In the genomic region with DNA sequence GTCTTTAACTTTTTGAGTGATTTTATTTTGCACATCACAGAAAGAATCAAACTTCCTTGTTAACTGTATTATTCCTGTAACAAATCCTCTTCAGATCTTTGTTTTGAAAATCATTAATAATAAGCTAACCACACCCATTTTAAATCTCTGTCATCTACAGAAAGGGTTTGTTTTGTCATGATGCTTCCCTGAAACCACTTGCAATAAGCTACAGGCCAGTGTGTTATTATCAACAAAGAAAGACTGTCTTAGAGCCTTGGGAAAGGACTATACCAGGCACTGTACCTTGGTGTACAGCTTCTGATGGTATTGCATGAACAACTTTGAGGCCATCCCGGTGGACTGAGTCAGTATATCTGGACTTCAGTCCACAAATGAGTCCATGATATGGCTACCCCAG, we compare ENCODE assay signal across 22 cellular contexts.
A peak's percentile ranks its signal among the peaks of the same experiment; 100 is the strongest.
DNase-seq lines count a peak whose midpoint lies in the region; FAIRE-seq and TF ChIP-seq lines count a peak whose summit lies in the region.
"Had no signal": no experiment of that assay in that cellular context is flagged by ENCODE, and none has a peak within 500 bp of the region (broad histone marks: within the 10 kb centered on the region; RNA-seq: fewer than 3 reads in every experiment).

No MANE protein-coding gene starts in this region.

- peak overlapping the region; percentile 46 for H3K27ac Mint-ChIP-seq in type B pancreatic cell
- no peak overlapping the region for H3K27ac Mint-ChIP-seq in activated CD4-positive, alpha-beta T cell treated with anti-CD3 and anti-CD28 coated beads, Interleukin-2, amount 10 ng/mL, durations not matched to agents 7 days and 5 days
- H3K27ac Mint-ChIP-seq: CD4-positive, alpha-beta memory T cell; H9 had no signal

- peaks cover 8% of the 10 kb centered on the region for H3K9me3 Mint-ChIP-seq in type B pancreatic cell
- peaks cover 10% of the 10 kb centered on the region for H3K9me3 Mint-ChIP-seq in activated CD4-positive, alpha-beta T cell treated with anti-CD3 and anti-CD28 coated beads, Interleukin-2, amount 10 ng/mL, durations not matched to agents 7 days and 5 days
- H3K9me3 Mint-ChIP-seq: CD4-positive, alpha-beta memory T cell had no signal

- CTCF ChIA-PET in activated CD4-positive, alpha-beta T cell treated with anti-CD3 and anti-CD28 coated beads, Interleukin-2, amount 10 ng/mL, durations not matched to agents 7 days and 5 days (lab: Charles Lee), result interaction anchor here (1.2 kb wide), 1 partner anchor 11 kb away, joined by 6 read pairs; no protein-coding TSS in a partner anchor

- no peaks in the 10 kb centered on the region for H3K9me3 ChIP-seq in effector memory CD4-positive, alpha-beta T cell (ENCODE audit: control insufficient read depth, low read length)

- FAIRE-seq in GM19239 (lab: Jason Lieb, UNC) (peak; percentile 11), islet of Langerhans (lab: Jason Lieb, UNC) (peak; percentile 9)
- FAIRE-seq: GM12878, HepG2, K562 had no signal

- H3K27me3 Mint-ChIP-seq in type B pancreatic cell, result no peaks in the 10 kb centered on the region
- H3K27me3 Mint-ChIP-seq in activated CD4-positive, alpha-beta T cell treated with anti-CD3 and anti-CD28 coated beads, Interleukin-2, amount 10 ng/mL, durations not matched to agents 7 days and 5 days, result peaks cover 3% of the 10 kb centered on the region

- peak overlapping the region; percentile 37 for H3K4me3 Mint-ChIP-seq in type B pancreatic cell
- no peak overlapping the region for H3K4me3 Mint-ChIP-seq in activated CD4-positive, alpha-beta T cell treated with anti-CD3 and anti-CD28 coated beads, Interleukin-2, amount 10 ng/mL, durations not matched to agents 7 days and 5 days
- H3K4me3 Mint-ChIP-seq: CD4-positive, alpha-beta memory T cell; H9 had no signal

- no peaks in the 10 kb centered on the region for H3K36me3 ChIP-seq in effector memory CD4-positive, alpha-beta T cell (ENCODE audit: control insufficient read depth, insufficient read depth, low read length)
- H3K36me3 ChIP-seq: BLaER1 treated with 17β-estradiol and CSF1 and Interleukin-3, amounts not matched to agents 10 nM and 100 nM had no signal

- no peak for TF ChIP-seq CTCF in type B pancreatic cell (conservative IDR thresholded peaks at IDR 0.05)

- no peak overlapping the region for H3K27ac ChIP-seq in effector memory CD4-positive, alpha-beta T cell (ENCODE audit: insufficient read depth, low read length, poor library complexity, severe bottlenecking)
- H3K27ac ChIP-seq: BLaER1 treated with 17β-estradiol and CSF1 and Interleukin-3, amounts not matched to agents 10 nM and 100 nM; GM23248; HL-60 had no signal

- H3K27me3 ChIP-seq in effector memory CD4-positive, alpha-beta T cell (replicated peaks; ENCODE audit: control insufficient read depth, insufficient read depth, low read length, poor library complexity, severe bottlenecking), result no peaks in the 10 kb centered on the region
- H3K27me3 ChIP-seq: BLaER1 treated with 17β-estradiol and CSF1 and Interleukin-3, amounts not matched to agents 10 nM and 100 nM had no signal

- POLR2A ChIA-PET in activated CD4-positive, alpha-beta T cell treated with anti-CD3 and anti-CD28 coated beads, Interleukin-2, amount 10 ng/mL, durations not matched to agents 7 days and 5 days (lab: Charles Lee), result no interaction called here

- DNase-seq in GM19239 (ENCODE audit: insufficient read length, low spot score) (no peak), SW480 (ENCODE audit: low spot score) (peak; percentile 16), type B pancreatic cell (ENCODE audit: extremely low spot score, unreplicated experiment) (no peak), NCI-H146 treated with DMSO at 0.1 percent for 48 hours (lab: John Stamatoyannopoulos, UW; ENCODE audit: unreplicated experiment) (no peak)
- DNase-seq in activated CD4-positive, alpha-beta T cell treated with anti-CD3 and anti-CD28 coated beads, Interleukin-2, amount 10 ng/mL, durations not matched to agents 7 days and 5 days, result no peak
- no peak for DNase-seq in effector memory CD4-positive, alpha-beta T cell
- DNase-seq: CD4-positive, alpha-beta memory T cell; GM23248; H9; NCI-H1105 treated with DMSO at 0.1 percent for 48 hours; NCI-H1694; NCI-H2081; NCI-H2171; NCI-H345; NCI-H524 treated with DMSO at 0.1 percent for 48 hours; NCI-H82 had no signal

- H3K4me3 ChIP-seq in effector memory CD4-positive, alpha-beta T cell (ENCODE audit: insufficient read depth, low read depth, low read length, poor library complexity, severe bottlenecking), result no peak overlapping the region
- H3K4me3 ChIP-seq: BLaER1 treated with 17β-estradiol and CSF1 and Interleukin-3, amounts not matched to agents 10 nM and 100 nM; GM12878; GM23248; K562 had no signal

- peaks cover 4% of the 10 kb centered on the region for H3K36me3 Mint-ChIP-seq in type B pancreatic cell
- peaks cover 7% of the 10 kb centered on the region for H3K36me3 Mint-ChIP-seq in activated CD4-positive, alpha-beta T cell treated with anti-CD3 and anti-CD28 coated beads, Interleukin-2, amount 10 ng/mL, durations not matched to agents 7 days and 5 days (ENCODE audit: low read depth)
- H3K36me3 Mint-ChIP-seq: CD4-positive, alpha-beta memory T cell had no signal

- no peaks in the 10 kb centered on the region for H3K4me1 Mint-ChIP-seq in type B pancreatic cell (ENCODE audit: unreplicated experiment)
- peaks cover 32% of the 10 kb centered on the region for H3K4me1 Mint-ChIP-seq in activated CD4-positive, alpha-beta T cell treated with anti-CD3 and anti-CD28 coated beads, Interleukin-2, amount 10 ng/mL, durations not matched to agents 7 days and 5 days
- H3K4me1 Mint-ChIP-seq: H9 had no signal

- no peaks in the 10 kb centered on the region for H3K4me1 ChIP-seq in effector memory CD4-positive, alpha-beta T cell (ENCODE audit: control insufficient read depth, insufficient read depth, low read length, poor library complexity, severe bottlenecking)
